Comparison of ENCODE assay signal across 1 cellular context in genomic region chr13:81223784-81224501, GRCh38.
TF ChIP-seq lines count a peak whose summit lies in the region.

No MANE protein-coding gene starts in this region.

TF ChIP-seq in H1, 55 proteins besides CTCF, POLR2A, EP300 and RAD21:
- TF ChIP-seq TAF1 (IDR thresholded peaks at IDR 0.05; ENCODE audit: low read depth, low read length): no peak
- no peak for TF ChIP-seq JUN (IDR thresholded peaks at IDR 0.05; ENCODE audit: low read depth, low read length)
- no peak for TF ChIP-seq POLR2AphosphoS5 (IDR thresholded peaks at IDR 0.05; ENCODE audit: low read depth, low read length)
- TF ChIP-seq CBX5 (IDR thresholded peaks at IDR 0.05; ENCODE audit: low read depth, low read length): no peak
- no peak for TF ChIP-seq RNF2 (IDR thresholded peaks at IDR 0.05; ENCODE audit: borderline replicate concordance, low read depth, low read length, missing control alignments, poor library complexity, severe bottlenecking)
- no peak for TF ChIP-seq CBX8 (IDR thresholded peaks at IDR 0.05; ENCODE audit: borderline replicate concordance, low read depth, low read length)
- TF ChIP-seq TEAD4 (IDR thresholded peaks at IDR 0.05; ENCODE audit: low read depth, low read length): no peak
- no peak for TF ChIP-seq CHD7 (IDR thresholded peaks at IDR 0.05; ENCODE audit: insufficient replicate concordance, low read length)
- no peak for TF ChIP-seq FOSL1 (IDR thresholded peaks at IDR 0.05; ENCODE audit: insufficient read depth, low read depth, low read length)
- TF ChIP-seq RFX5 (IDR thresholded peaks at IDR 0.05; ENCODE audit: borderline replicate concordance, low read depth, low read length): no peak
- no peak for TF ChIP-seq POU5F1 (IDR thresholded peaks at IDR 0.05; ENCODE audit: low read depth, low read length)
- no peak for TF ChIP-seq SIN3A (conservative IDR thresholded peaks at IDR 0.05 in 1 of 2, IDR thresholded peaks at IDR 0.05 in 1 of 2; ENCODE audit: low read depth in 1 of 2, low read length in 2 of 2)
- TF ChIP-seq NANOG (IDR thresholded peaks at IDR 0.05; ENCODE audit: insufficient read depth, low read depth, low read length, poor library complexity, severe bottlenecking): no peak
- TF ChIP-seq ZNF274 (IDR thresholded peaks at IDR 0.05; ENCODE audit: borderline replicate concordance, extremely low read depth, low read length): no peak
- no peak for TF ChIP-seq BRCA1 (IDR thresholded peaks at IDR 0.05; ENCODE audit: low read depth, low read length)
- no peak for TF ChIP-seq KDM1A (IDR thresholded peaks at IDR 0.05; ENCODE audit: borderline replicate concordance, low read length)
- no peak for TF ChIP-seq SAP30 (IDR thresholded peaks at IDR 0.05; ENCODE audit: insufficient read depth, insufficient replicate concordance, low read length)
- no peak for TF ChIP-seq BCL11A (IDR thresholded peaks at IDR 0.05; ENCODE audit: low read depth in 2 of 2, low read length in 2 of 2)
- no peak for TF ChIP-seq USF2 (IDR thresholded peaks at IDR 0.05; ENCODE audit: low read length)
